Comparison of ENCODE assay signal across 1 cellular context in genomic region chr9:16619341-16619740, GRCh38.
TF ChIP-seq lines count a peak whose summit lies in the region.

No MANE protein-coding gene starts in this region.

TF ChIP-seq in SK-N-SH treated with all-trans-retinoic acid at 6 μM for 48 hours, 23 proteins besides CTCF, POLR2A, EP300 and RAD21 (continued from another document):
- no peak for TF ChIP-seq CSRNP3 (CRISPR knock-in tag; IDR thresholded peaks at IDR 0.05)
- no peak for TF ChIP-seq TOX (CRISPR knock-in tag; IDR thresholded peaks at IDR 0.05; ENCODE audit: borderline replicate concordance)
- TF ChIP-seq ZC3H10 (CRISPR knock-in tag; IDR thresholded peaks at IDR 0.05), result no peak
- TF ChIP-seq ARNTL (CRISPR knock-in tag; IDR thresholded peaks at IDR 0.05; ENCODE audit: borderline replicate concordance, low read depth), result no peak
- TF ChIP-seq TCF4 (CRISPR knock-in tag; IDR thresholded peaks at IDR 0.05; ENCODE audit: borderline replicate concordance), result no peak
- TF ChIP-seq ZFP3 (CRISPR knock-in tag; IDR thresholded peaks at IDR 0.05), result no peak
